ENCODE assay signal across 25 cellular contexts in the genomic region with DNA sequence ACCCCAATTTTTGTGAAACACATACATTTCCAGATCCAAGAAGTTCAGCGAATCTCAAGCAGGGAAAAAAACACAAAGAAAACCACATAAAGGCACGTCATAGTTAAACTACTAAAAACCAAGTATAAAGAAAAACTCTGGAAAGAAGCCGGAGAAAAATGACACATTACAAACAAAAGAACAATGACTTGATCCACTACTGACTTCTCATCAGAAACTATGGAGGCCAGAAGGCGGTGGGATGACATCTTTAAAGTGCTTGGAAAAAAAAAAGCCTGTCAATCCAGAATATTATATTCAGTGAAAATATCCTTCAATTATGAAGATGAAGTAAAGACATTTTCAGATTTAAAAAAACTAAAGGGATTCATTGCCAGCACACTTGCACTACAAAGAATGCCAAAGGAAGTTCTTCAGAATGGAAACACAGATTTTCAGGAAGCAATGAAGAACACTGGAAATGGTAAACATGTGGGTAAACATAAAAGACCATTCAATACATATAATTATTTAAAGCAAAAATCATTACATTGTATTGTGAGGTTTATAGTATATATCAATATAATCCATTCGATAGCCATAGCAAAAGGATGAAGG. TPM values are rescaled to one million over a fixed set of nuclear protein-coding genes. Genes with fewer than 3 reads are reported as not detected.
"Had no signal": no experiment of that assay in that cellular context is flagged by ENCODE, and none has a peak within 500 bp of the region (broad histone marks: within the 10 kb centered on the region; RNA-seq: fewer than 3 reads in every experiment).

No MANE protein-coding gene starts in this region.

- H2AFZ ChIP-seq: neural progenitor cell had no signal

- H3K4me2 ChIP-seq: neural progenitor cell, smooth muscle cell had no signal

- H3K27ac ChIP-seq: cardiac muscle cell, esophagus squamous epithelium, neural progenitor cell, psoas muscle, suprapubic skin, transverse colon, uterus had no signal

- DNase-seq: activated B cell treated with CpG ODN at 0.5 μM for 24 hours; activated CD4-positive, alpha-beta memory T cell treated with anti-CD3 and anti-CD28 coated beads for 36 hours; activated CD4-positive, alpha-beta T cell treated with anti-CD3 and anti-CD28 coated beads for 4 hours; activated gamma-delta T cell treated with Interleukin-2 at 50 U/mL for 16 hours; activated T-cell treated with anti-CD3 and anti-CD28 coated beads for 4 hours; amniotic stem cell; dermis blood vessel endothelial cell; effector memory CD4-positive, alpha-beta T cell; esophagus squamous epithelium; naive thymus-derived CD4-positive, alpha-beta T cell; psoas muscle; stimulated activated CD4-positive, alpha-beta T cell treated with anti-CD3 and anti-CD28 coated beads, Interleukin-4, amount 100 ng/mL, for 1 hour; stimulated activated naive CD8-positive, alpha-beta T cell treated with anti-CD3 and anti-CD28 coated beads, Interleukin-15, amount 100 ng/mL, for 72 hours; transverse colon; uterus had no signal

- H3K27me3 ChIP-seq: cardiac muscle cell, neural progenitor cell, transverse colon, uterus had no signal

- ATAC-seq: activated naive CD4-positive, alpha-beta T cell treated with anti-CD3 and anti-CD28 coated beads, Interleukin-2, amount 50 U/mL, for 72 hours; naive thymus-derived CD4-positive, alpha-beta T cell; psoas muscle; sciatic nerve; stimulated activated naive CD8-positive, alpha-beta T cell treated with anti-CD3 and anti-CD28 coated beads, Interleukin-15, amount 100 ng/mL, for 72 hours had no signal

- H3K36me3 Mint-ChIP-seq: neural progenitor cell had no signal

- H3K4me3 Mint-ChIP-seq: activated B cell treated with CpG ODN at 0.5 μM for 24 hours; activated CD4-positive, alpha-beta memory T cell treated with anti-CD3 and anti-CD28 coated beads for 36 hours; activated T-helper 1 cell treated with anti-CD3 and anti-CD28 coated beads, Interleukin-12 subunit alpha, Interleukin-12 subunit beta, Interleukin-2, Interleukin-4 antibody, amounts not matched to agents 30 ng/mL and 10 ng/mL and 1 ng/mL, durations not matched to agents 14 hours and 24 hours and 36 hours; memory B cell; naive thymus-derived CD4-positive, alpha-beta T cell; neural progenitor cell; stimulated activated naive CD8-positive, alpha-beta T cell treated with anti-CD3 and anti-CD28 coated beads, Interleukin-15, amount 100 ng/mL, for 72 hours had no signal

- H3K4me1 Mint-ChIP-seq: activated B cell treated with CpG ODN at 0.5 μM for 24 hours; memory B cell; neural progenitor cell; stimulated activated naive CD8-positive, alpha-beta T cell treated with anti-CD3 and anti-CD28 coated beads, Interleukin-15, amount 100 ng/mL, for 72 hours had no signal

- H3K4me1 ChIP-seq: esophagus squamous epithelium, neural progenitor cell, psoas muscle, suprapubic skin, transverse colon, uterus had no signal

- H3K9ac ChIP-seq: neural progenitor cell had no signal

- H3K27ac Mint-ChIP-seq: activated B cell treated with CpG ODN at 0.5 μM for 24 hours; activated CD4-positive, alpha-beta memory T cell treated with anti-CD3 and anti-CD28 coated beads for 36 hours; activated naive CD4-positive, alpha-beta T cell treated with anti-CD3 and anti-CD28 coated beads, Interleukin-2, amount 50 U/mL, for 72 hours; activated T-helper 1 cell treated with anti-CD3 and anti-CD28 coated beads, Interleukin-12 subunit alpha, Interleukin-12 subunit beta, Interleukin-2, Interleukin-4 antibody, amounts not matched to agents 30 ng/mL and 10 ng/mL and 1 ng/mL, durations not matched to agents 14 hours and 24 hours and 36 hours; memory B cell; naive thymus-derived CD4-positive, alpha-beta T cell; neural progenitor cell; stimulated activated naive CD8-positive, alpha-beta T cell treated with anti-CD3 and anti-CD28 coated beads, Interleukin-15, amount 100 ng/mL, for 72 hours had no signal

- H3K36me3 ChIP-seq: cardiac muscle cell, esophagus squamous epithelium, neural progenitor cell, suprapubic skin, transverse colon, uterus had no signal

- H3K4me3 ChIP-seq: cardiac muscle cell, esophagus squamous epithelium, neural progenitor cell, psoas muscle, smooth muscle cell, suprapubic skin, transverse colon, uterus had no signal

RNA-seq across cellular contexts. Expression of gene PPP2R2C, which starts 32.6 kb away (rescaled TPM):
- total RNA-seq: activated B cell treated with CpG ODN at 0.5 μM for 24 hours; activated CD4-positive, alpha-beta memory T cell treated with anti-CD3 and anti-CD28 coated beads for 36 hours; activated naive CD4-positive, alpha-beta T cell treated with anti-CD3 and anti-CD28 coated beads, Interleukin-2, amount 50 U/mL, for 72 hours; activated T-helper 1 cell treated with anti-CD3 and anti-CD28 coated beads, Interleukin-12 subunit alpha, Interleukin-12 subunit beta, Interleukin-2, Interleukin-4 antibody, amounts not matched to agents 30 ng/mL and 10 ng/mL and 1 ng/mL, durations not matched to agents 14 hours and 24 hours and 36 hours; cardiac muscle cell; fibroblast of villous mesenchyme; naive thymus-derived CD4-positive, alpha-beta T cell; osteocyte had no signal
- polyA plus RNA-seq: cardiac muscle cell; naive thymus-derived CD4-positive, alpha-beta T cell had no signal
